ENCODE assay signal across 29 cellular contexts in the genomic region with DNA sequence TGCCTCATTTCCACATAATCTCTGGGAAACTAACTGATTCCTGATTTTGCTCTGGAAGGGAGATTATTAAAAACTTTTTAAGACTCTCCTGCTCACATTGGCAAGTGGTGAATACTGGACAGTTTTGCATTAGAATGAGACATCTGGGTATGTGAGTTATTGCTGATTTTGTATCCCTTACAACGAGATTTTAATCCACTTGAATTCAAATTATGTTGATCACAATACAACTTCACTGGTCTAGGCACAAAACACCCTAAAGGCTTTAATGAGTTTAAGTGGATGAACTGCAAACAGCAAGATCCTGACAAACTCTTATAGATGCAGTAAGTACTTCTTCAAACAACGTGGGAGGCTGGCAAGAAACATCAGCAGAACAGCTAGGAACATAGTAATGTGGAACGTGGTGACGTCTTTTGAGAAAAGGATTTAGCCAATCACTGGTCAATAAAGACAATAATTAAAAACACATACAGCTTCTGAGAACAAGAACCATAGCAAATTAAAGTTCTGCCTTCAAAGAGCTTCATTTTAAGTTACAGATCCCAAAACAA.
"Had no signal": no experiment of that assay in that cellular context is flagged by ENCODE, and none has a peak within 500 bp of the region (broad histone marks: within the 10 kb centered on the region; RNA-seq: fewer than 3 reads in every experiment).

No MANE protein-coding gene starts in this region.

- H3K27me3 ChIP-seq: neutrophil, ovary, stomach, testis, thyroid gland, transverse colon, upper lobe of left lung, vagina had no signal

- H3K9me3 ChIP-seq: lower lobe of right lung, neutrophil, ovary, prostate gland, stomach, testis, thyroid gland, transverse colon, upper lobe of left lung, vagina had no signal

- H3K27ac ChIP-seq: lower lobe of right lung, neutrophil, ovary, prostate gland, skin epidermis, stomach, testis, thyroid gland, transverse colon, upper lobe of left lung, vagina had no signal

- H3K36me3 ChIP-seq: lower lobe of right lung, neutrophil, ovary, prostate gland, stomach, thyroid gland, transverse colon, upper lobe of left lung, vagina had no signal

- DNase-seq: hippocampal formation; kidney glomerular epithelial cell; left cardiac atrium; lower lobe of right lung; mammary epithelial cell; mesenchymal stem cell; naive thymus-derived CD8-positive, alpha-beta T cell; occipital lobe; ovary; posterior cingulate gyrus; retina; stimulated activated CD4-positive, alpha-beta T cell treated with anti-CD3 and anti-CD28 coated beads, Interleukin-12 subunit alpha, Interleukin-12 subunit beta, amount 100 ng/mL, for 4 hours; stimulated activated CD4-positive, alpha-beta T cell treated with anti-CD3 and anti-CD28 coated beads, Interleukin-15, amount 100 ng/mL, for 24 hours; stimulated activated CD4-positive, alpha-beta T cell treated with anti-CD3 and anti-CD28 coated beads, Interleukin-2, amount 100 ng/mL, for 24 hours; stimulated activated CD4-positive, alpha-beta T cell treated with anti-CD3 and anti-CD28 coated beads, Interleukin-4, amount 100 ng/mL, for 1 hour; stimulated activated naive B cell treated with anti-CD40 and anti-IgM and Interleukin-4, amounts not matched to agents 10 μg/mL and 1 μg/mL and 100 μg/mL, for 72 hours; stimulated activated naive CD8-positive, alpha-beta T cell treated with anti-CD3 and anti-CD28 coated beads, Interleukin-15, Interleukin-2, amounts not matched to agents 100 U/mL and 50 U/mL, for 24 hours; stomach; testis; thyroid gland; transverse colon; upper lobe of left lung had no signal

- ATAC-seq: left cardiac atrium; left lobe of liver; naive thymus-derived CD8-positive, alpha-beta T cell; right cardiac atrium; sciatic nerve; stimulated activated naive B cell treated with anti-CD40 and anti-IgM and Interleukin-4, amounts not matched to agents 10 μg/mL and 1 μg/mL and 100 μg/mL, for 72 hours; stimulated activated naive CD8-positive, alpha-beta T cell treated with anti-CD3 and anti-CD28 coated beads, Interleukin-15, Interleukin-2, amounts not matched to agents 100 U/mL and 50 U/mL, for 24 hours had no signal

- H3K4me1 ChIP-seq: lower lobe of right lung, prostate gland, stomach, testis, thyroid gland, transverse colon, upper lobe of left lung, vagina had no signal

- H3K4me3 ChIP-seq: lower lobe of right lung, ovary, prostate gland, skin epidermis, stomach, testis, thyroid gland, transverse colon, upper lobe of left lung, vagina had no signal
